1 cellular context compared by ENCODE assay signal in the genomic region with DNA sequence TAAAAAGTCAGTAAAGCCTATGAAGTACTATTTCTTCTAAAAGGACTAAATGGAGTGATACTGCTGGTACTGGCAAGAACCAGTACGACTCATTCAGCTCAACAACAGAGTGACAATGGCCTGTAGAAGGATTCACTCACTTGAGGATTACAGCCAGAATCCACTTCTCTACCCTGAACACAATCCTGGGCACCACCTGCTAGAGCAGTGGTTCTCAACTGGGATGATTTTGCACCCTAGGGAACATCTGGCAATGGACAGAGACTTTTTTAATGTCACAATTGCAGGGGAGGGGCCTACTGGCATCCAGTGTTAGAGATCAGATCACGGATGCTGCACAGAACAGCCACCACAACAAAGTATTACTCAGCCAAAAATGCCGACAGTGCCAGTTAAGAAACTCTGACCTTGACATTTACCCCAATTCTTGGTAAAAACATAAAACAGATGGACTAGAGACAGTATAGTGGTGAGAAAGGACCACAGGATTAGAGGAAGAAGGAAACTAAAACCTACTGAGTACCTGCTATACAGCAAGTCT.
TF ChIP-seq lines count a peak whose summit lies in the region.

No MANE protein-coding gene starts in this region.

TF ChIP-seq in liver, 16 proteins besides CTCF, POLR2A, EP300 and RAD21 (continued from another document):
- TF ChIP-seq, protein P1, sequence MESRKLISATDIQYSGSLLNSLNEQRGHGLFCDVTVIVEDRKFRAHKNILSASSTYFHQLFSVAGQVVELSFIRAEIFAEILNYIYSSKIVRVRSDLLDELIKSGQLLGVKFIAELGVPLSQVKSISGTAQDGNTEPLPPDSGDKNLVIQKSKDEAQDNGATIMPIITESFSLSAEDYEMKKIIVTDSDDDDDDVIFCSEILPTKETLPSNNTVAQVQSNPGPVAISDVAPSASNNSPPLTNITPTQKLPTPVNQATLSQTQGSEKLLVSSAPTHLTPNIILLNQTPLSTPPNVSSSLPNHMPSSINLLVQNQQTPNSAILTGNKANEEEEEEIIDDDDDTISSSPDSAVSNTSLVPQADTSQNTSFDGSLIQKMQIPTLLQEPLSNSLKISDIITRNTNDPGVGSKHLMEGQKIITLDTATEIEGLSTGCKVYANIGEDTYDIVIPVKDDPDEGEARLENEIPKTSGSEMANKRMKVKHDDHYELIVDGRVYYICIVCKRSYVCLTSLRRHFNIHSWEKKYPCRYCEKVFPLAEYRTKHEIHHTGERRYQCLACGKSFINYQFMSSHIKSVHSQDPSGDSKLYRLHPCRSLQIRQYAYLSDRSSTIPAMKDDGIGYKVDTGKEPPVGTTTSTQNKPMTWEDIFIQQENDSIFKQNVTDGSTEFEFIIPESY (IDR thresholded peaks at IDR 0.05): peak; percentile 14
- TF ChIP-seq SP1 (IDR thresholded peaks at IDR 0.05): no peak
- no peak for TF ChIP-seq FOXA2 (IDR thresholded peaks at IDR 0.05)
- peak in 1 of 2 donors; percentile 20 for TF ChIP-seq HNF4A (conservative IDR thresholded peaks at IDR 0.05)
- TF ChIP-seq JUND (IDR thresholded peaks at IDR 0.05): no peak
- TF ChIP-seq GABPA (IDR thresholded peaks at IDR 0.05 in 1 of 2, conservative IDR thresholded peaks at IDR 0.05 in 1 of 2): no peak
- TF ChIP-seq, protein P2, sequence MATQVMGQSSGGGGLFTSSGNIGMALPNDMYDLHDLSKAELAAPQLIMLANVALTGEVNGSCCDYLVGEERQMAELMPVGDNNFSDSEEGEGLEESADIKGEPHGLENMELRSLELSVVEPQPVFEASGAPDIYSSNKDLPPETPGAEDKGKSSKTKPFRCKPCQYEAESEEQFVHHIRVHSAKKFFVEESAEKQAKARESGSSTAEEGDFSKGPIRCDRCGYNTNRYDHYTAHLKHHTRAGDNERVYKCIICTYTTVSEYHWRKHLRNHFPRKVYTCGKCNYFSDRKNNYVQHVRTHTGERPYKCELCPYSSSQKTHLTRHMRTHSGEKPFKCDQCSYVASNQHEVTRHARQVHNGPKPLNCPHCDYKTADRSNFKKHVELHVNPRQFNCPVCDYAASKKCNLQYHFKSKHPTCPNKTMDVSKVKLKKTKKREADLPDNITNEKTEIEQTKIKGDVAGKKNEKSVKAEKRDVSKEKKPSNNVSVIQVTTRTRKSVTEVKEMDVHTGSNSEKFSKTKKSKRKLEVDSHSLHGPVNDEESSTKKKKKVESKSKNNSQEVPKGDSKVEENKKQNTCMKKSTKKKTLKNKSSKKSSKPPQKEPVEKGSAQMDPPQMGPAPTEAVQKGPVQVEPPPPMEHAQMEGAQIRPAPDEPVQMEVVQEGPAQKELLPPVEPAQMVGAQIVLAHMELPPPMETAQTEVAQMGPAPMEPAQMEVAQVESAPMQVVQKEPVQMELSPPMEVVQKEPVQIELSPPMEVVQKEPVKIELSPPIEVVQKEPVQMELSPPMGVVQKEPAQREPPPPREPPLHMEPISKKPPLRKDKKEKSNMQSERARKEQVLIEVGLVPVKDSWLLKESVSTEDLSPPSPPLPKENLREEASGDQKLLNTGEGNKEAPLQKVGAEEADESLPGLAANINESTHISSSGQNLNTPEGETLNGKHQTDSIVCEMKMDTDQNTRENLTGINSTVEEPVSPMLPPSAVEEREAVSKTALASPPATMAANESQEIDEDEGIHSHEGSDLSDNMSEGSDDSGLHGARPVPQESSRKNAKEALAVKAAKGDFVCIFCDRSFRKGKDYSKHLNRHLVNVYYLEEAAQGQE (IDR thresholded peaks at IDR 0.05): no peak
- no peak for TF ChIP-seq YY1 (IDR thresholded peaks at IDR 0.05)
